ENCODE assay signal across 9 cellular contexts in the genomic region with DNA sequence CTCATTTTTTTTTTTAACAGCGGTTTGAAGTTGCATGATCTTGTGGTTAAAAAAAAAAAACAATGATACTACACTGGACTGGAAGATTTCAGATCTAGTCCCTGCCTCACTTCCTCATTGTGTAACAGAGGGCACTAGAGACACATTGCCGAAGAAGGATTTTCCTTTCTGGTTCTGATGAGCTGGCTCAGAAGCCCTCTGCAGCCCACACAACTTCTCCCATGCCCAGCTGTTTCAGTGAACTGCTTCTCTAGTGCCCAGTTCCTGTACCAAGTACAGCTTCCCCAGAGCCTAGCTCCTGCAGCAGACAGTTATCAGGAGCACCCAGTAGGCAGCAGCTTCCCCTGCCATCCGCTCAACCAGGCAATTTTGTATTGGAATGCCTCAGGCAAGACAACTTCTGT. TPM values are rescaled to one million over a fixed set of nuclear protein-coding genes. Genes with fewer than 3 reads are reported as not detected.
DNase-seq lines count a peak whose midpoint lies in the region; ATAC-seq and TF ChIP-seq lines count a peak whose summit lies in the region.
"Had no signal": no experiment of that assay in that cellular context is flagged by ENCODE, and none has a peak within 500 bp of the region (broad histone marks: within the 10 kb centered on the region; RNA-seq: fewer than 3 reads in every experiment).

No MANE protein-coding gene starts in this region.

- H3K27ac ChIP-seq in SJCRH30, result no peak overlapping the region

- DNase-seq in inferior parietal cortex (ENCODE audit: extremely low spot score) (peak; percentile 28), SJCRH30 (no peak), T-helper 9 cell (no peak), D341Med (ENCODE audit: low spot score) (no peak)
- no peak for DNase-seq in stimulated activated CD4-positive, alpha-beta T cell treated with anti-CD3 and anti-CD28 coated beads, Interleukin-4, amount 100 ng/mL, for 1 hour
- DNase-seq: Calu3 had no signal

- H3K4me1 ChIP-seq in SJCRH30, result no peaks in the 10 kb centered on the region

- ATAC-seq in GM21576 (IDR thresholded peaks at IDR 0.05; ENCODE audit: unreplicated experiment) (peak; percentile 76), HG03571 (IDR thresholded peaks at IDR 0.05; ENCODE audit: unreplicated experiment) (peak; percentile 64)

- TF ChIP-seq CTCF in GM12872 (IDR thresholded peaks at IDR 0.05; ENCODE audit: insufficient read depth, low read depth, low read length), result 0 out of 3 replicates have a peak, but pooled peaks have one; percentile 5

- peaks cover 4% of the 10 kb centered on the region; the same call in 1 of the 2 replicates for H3K9me3 ChIP-seq in SJCRH30 (replicated peaks)

- no peaks in the 10 kb centered on the region for H3K27me3 ChIP-seq in SJCRH30

- H3K36me3 ChIP-seq in SJCRH30, result no peaks in the 10 kb centered on the region; the same call in 1 of the 2 replicates

- H3K4me3 ChIP-seq in SJCRH30, result no peak overlapping the region

RNA-seq across cellular contexts. Expression of a gene that starts 29.5 kb away (rescaled TPM):
- total RNA-seq in SJCRH30 (2014; rRNA removed; shearing (Covaris generic)), result 1.3 and 1.6 TPM in 2 replicates
